ENCODE assay signal across 9 cellular contexts in the genomic region with DNA sequence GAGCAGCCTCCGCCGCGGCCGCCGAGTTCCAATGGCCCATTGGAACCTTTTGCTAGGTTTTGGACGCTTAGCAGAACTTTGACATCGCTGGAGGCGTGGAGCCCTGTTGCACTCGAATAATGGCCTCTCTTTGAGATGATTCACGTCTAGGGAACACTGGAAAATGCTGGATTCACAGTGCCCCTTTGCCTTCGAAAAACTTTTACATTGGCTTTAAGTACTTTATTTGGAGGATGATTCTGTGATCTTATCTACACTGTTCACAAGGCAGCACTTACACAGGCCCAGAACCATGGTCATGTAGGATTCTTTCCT. TPM values are rescaled to one million over a fixed set of nuclear protein-coding genes. Genes with fewer than 3 reads are reported as not detected.
DNase-seq lines count a peak whose midpoint lies in the region; ATAC-seq and TF ChIP-seq lines count a peak whose summit lies in the region.
"Had no signal": no experiment of that assay in that cellular context is flagged by ENCODE, and none has a peak within 500 bp of the region (broad histone marks: within the 10 kb centered on the region; RNA-seq: fewer than 3 reads in every experiment).

No MANE protein-coding gene starts in this region.

- peaks cover 69% of the 10 kb centered on the region for H3K27me3 Mint-ChIP-seq in central memory CD8-positive, alpha-beta T cell

- H2AK5ac ChIP-seq in mesenchymal stem cell (ENCODE audit: low read length, severe bottlenecking): no peak overlapping the region

- H3K9ac ChIP-seq in mesenchymal stem cell (ENCODE audit: low read length): peak overlapping the region; percentile 89

- H3K27ac ChIP-seq in heart right ventricle (peak overlapping the region; percentile 93 to 98 (median 95)), mesenchymal stem cell (ENCODE audit: low read length, poor library complexity, severe bottlenecking) (peak overlapping the region; percentile 73), vagina (peak overlapping the region; percentile 75)

- H3K4me1 ChIP-seq in heart right ventricle (peaks cover 0 to 52% (median 36%) of the 10 kb centered on the region in 9 donors), mesenchymal stem cell (ENCODE audit: control insufficient read depth, insufficient read depth, low read depth, low read length) (peaks cover 5% of the 10 kb centered on the region), vagina (peaks cover 9% of the 10 kb centered on the region)

- H4K91ac ChIP-seq in mesenchymal stem cell (ENCODE audit: low read length): no peak overlapping the region

- peak overlapping the region; percentile 90 for H2AFZ ChIP-seq in mesenchymal stem cell (ENCODE audit: low read depth, low read length)

- no peak overlapping the region for H3K14ac ChIP-seq in mesenchymal stem cell (ENCODE audit: low read length in 2 of 2)

- H3K18ac ChIP-seq in mesenchymal stem cell (ENCODE audit: low read depth in 1 of 2, low read length in 2 of 2): peak overlapping the region; percentile 84 to 92

- H3K27me3 ChIP-seq in heart right ventricle (peaks cover 0 to 61% (median 0%) of the 10 kb centered on the region in 7 donors), mesenchymal stem cell (ENCODE audit: control insufficient read depth in 1 of 2, insufficient read depth in 1 of 2, low read length in 2 of 2) (no peaks in the 10 kb centered on the region), vagina (no peaks in the 10 kb centered on the region)

- no peak for DNase-seq in heart right ventricle
- DNase-seq in Right ventricle myocardium superior: no peak
- DNase-seq in central memory CD8-positive, alpha-beta T cell (ENCODE audit: low spot score in 2 of 2): no peak
- DNase-seq in mesenchymal stem cell: no peak
- DNase-seq in vagina (ENCODE audit: extremely low spot score in 2 of 2): no peak
- DNase-seq in NCI-H2196 treated with DMSO at 0.1 percent for 48 hours (lab: John Stamatoyannopoulos, UW; ENCODE audit: unreplicated experiment): no peak
- DNase-seq in COR-L47 (lab: John Stamatoyannopoulos, UW): no peak
- no peak for DNase-seq in 8988T
- DNase-seq: activated naive CD4-positive, alpha-beta T cell treated with Interleukin-2 at 50 U/mL for 16 hours had no signal

- 1% methylated on average over 11 of the region's 11 CpGs for WGBS in heart right ventricle, 2 donors
- 2% methylated on average over 11 of the region's 11 CpGs for WGBS in mesenchymal stem cell

- H3K4me3 Mint-ChIP-seq in central memory CD8-positive, alpha-beta T cell: peak overlapping the region; percentile 29

- H3K4me2 ChIP-seq in mesenchymal stem cell (ENCODE audit: low read length, poor library complexity, severe bottlenecking): peak overlapping the region; percentile 68

- peak overlapping the region; percentile 40 to 89 (median 82) for H3K4me3 ChIP-seq in heart right ventricle
- peak overlapping the region; percentile 84 to 89 for H3K4me3 ChIP-seq in mesenchymal stem cell (ENCODE audit: insufficient read depth in 1 of 2, low read depth in 1 of 2, low read length in 2 of 2)
- peak overlapping the region; percentile 68 to 69 for H3K4me3 ChIP-seq in vagina

- H3K27ac Mint-ChIP-seq in central memory CD8-positive, alpha-beta T cell (ENCODE audit: low read depth): no peak overlapping the region

- H3K9me3 Mint-ChIP-seq in central memory CD8-positive, alpha-beta T cell: no peaks in the 10 kb centered on the region

- H4K8ac ChIP-seq in mesenchymal stem cell (ENCODE audit: low read length): peak overlapping the region; percentile 95

- peak overlapping the region in 1 of 2 experiments; percentile 60 for H2BK12ac ChIP-seq in mesenchymal stem cell (ENCODE audit: low read length in 2 of 2)

- H3K36me3 ChIP-seq in heart right ventricle (no peaks in the 10 kb centered on the region), mesenchymal stem cell (ENCODE audit: control insufficient read depth in 1 of 2, insufficient read depth in 2 of 2, low read depth in 1 of 2, low read length in 2 of 2) (no peaks in the 10 kb centered on the region), vagina (no peaks in the 10 kb centered on the region)

- no peak for TF ChIP-seq POLR2A in vagina (IDR thresholded peaks at IDR 0.05)

- H3K9me3 ChIP-seq in heart right ventricle (no peaks in the 10 kb centered on the region), mesenchymal stem cell (ENCODE audit: control insufficient read depth, low read length) (no peaks in the 10 kb centered on the region), vagina (no peaks in the 10 kb centered on the region)

- peak overlapping the region; percentile 86 to 87 for H3K4ac ChIP-seq in mesenchymal stem cell (ENCODE audit: low read depth in 1 of 2, low read length in 2 of 2)

- H3K36me3 Mint-ChIP-seq in central memory CD8-positive, alpha-beta T cell (ENCODE audit: insufficient read depth): peaks cover 2% of the 10 kb centered on the region

- peaks cover 14% of the 10 kb centered on the region for H3K4me1 Mint-ChIP-seq in central memory CD8-positive, alpha-beta T cell

- no peak for TF ChIP-seq CTCF in heart right ventricle (IDR thresholded peaks at IDR 0.05)
- TF ChIP-seq CTCF in vagina (IDR thresholded peaks at IDR 0.05): no peak

- peaks cover 13% of the 10 kb centered on the region for H3K79me1 ChIP-seq in mesenchymal stem cell (replicated peaks; ENCODE audit: low read length, poor library complexity, severe bottlenecking)

- H2BK15ac ChIP-seq in mesenchymal stem cell (ENCODE audit: low read depth, poor library complexity, severe bottlenecking): peak overlapping the region; percentile 84

- ATAC-seq in heart right ventricle (peak in 1 of 8 donors; percentile 1), Right ventricle myocardium superior (ENCODE audit: poor library complexity) (no peak)
- ATAC-seq in central memory CD8-positive, alpha-beta T cell (replicated peaks; ENCODE audit: extremely low read depth, poor library complexity, severe bottlenecking): no peak

- intact Hi-C loops in heart right ventricle (cut with DNase I) (loop anchor here in 4 of 10 donors (5.0 to 10.0 kb wide), 4 partner anchors 130 to 262 kb away; partner anchors contain the start of genes SNX24 (in 2 of the 4) and SNX2 (in 1 of the 4)), Right ventricle myocardium superior (cut with DNase I) (no loop called here), vagina (cut with DNase I) (loop anchor here (5.0 kb wide), 1 partner anchor 50 kb away; the partner anchor contains the start of gene PRDM6)

- H2BK5ac ChIP-seq in mesenchymal stem cell (ENCODE audit: low read depth, low read length, poor library complexity, severe bottlenecking): no peak overlapping the region

- H2BK120ac ChIP-seq in mesenchymal stem cell (ENCODE audit: low read depth, low read length): peak overlapping the region; percentile 27

- peak overlapping the region in 1 of 2 experiments; percentile 37 for H3K23ac ChIP-seq in mesenchymal stem cell (ENCODE audit: low read length in 2 of 2)

RNA-seq across cellular contexts. Expression of gene PPIC, which starts 0.5 kb away (rescaled TPM):
- total RNA-seq in heart right ventricle (10 to 100 TPM; 34.2 to 54.3 (median 43.2) TPM), Right ventricle myocardium superior (43.6 TPM), vagina (21.6 TPM)
- 10 to 100 TPM; 22.5 to 58.9 TPM for polyA plus RNA-seq in heart right ventricle
- 51.4 TPM for polyA plus RNA-seq in mesenchymal stem cell (2013, experiment 1 of 2)
- 54.3 TPM for polyA plus RNA-seq in mesenchymal stem cell (2013, experiment 2 of 2)

RNA-seq across cellular contexts. Expression of gene PRDM6, which starts 52.0 kb away (rescaled TPM):
- total RNA-seq in heart right ventricle (1 to 10 TPM in 1 of 10 donors, under 1 TPM in 9; 0.08 to 1.0 (median 0.65) TPM), Right ventricle myocardium superior (0.75 TPM), vagina (0.98 TPM)
- under 1 TPM; 0.26 to 0.73 TPM for polyA plus RNA-seq in heart right ventricle
- polyA plus RNA-seq in mesenchymal stem cell (2013, experiment 1 of 2): 0.21 TPM
- 0.15 TPM for polyA plus RNA-seq in mesenchymal stem cell (2013, experiment 2 of 2)
